17 cellular contexts compared by ENCODE assay signal in the genomic region with DNA sequence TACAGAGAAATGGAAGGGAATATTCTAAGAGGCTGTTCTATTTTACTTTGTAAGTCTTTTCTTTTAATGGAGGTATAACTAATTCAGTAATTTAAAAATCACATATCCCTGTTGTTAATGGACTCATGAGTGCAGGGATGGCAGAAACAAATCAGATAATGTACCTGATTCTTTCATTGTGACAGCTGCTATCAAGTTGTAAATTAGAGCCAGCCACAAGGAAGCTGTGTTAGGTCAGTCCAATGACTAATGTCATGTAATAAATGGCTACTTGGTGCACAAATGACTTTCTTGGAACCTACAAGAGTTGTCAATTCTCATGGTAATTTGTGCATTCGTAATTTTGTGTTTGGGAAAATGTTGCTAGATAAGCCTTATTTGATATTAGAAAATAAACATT.
A peak's percentile ranks its signal among the peaks of the same experiment; 100 is the strongest.
DNase-seq lines count a peak whose midpoint lies in the region; ATAC-seq, FAIRE-seq and TF ChIP-seq lines count a peak whose summit lies in the region.
"Had no signal": no experiment of that assay in that cellular context is flagged by ENCODE, and none has a peak within 500 bp of the region (broad histone marks: within the 10 kb centered on the region; RNA-seq: fewer than 3 reads in every experiment).

No MANE protein-coding gene starts in this region.

- H3K27ac Mint-ChIP-seq in osteocyte (ENCODE audit: unreplicated experiment), result peak overlapping the region; percentile 90
- H3K27ac Mint-ChIP-seq: CD14-positive monocyte; CD8-positive, alpha-beta T cell; HFFc6 had no signal

- peaks cover 76% of the 10 kb centered on the region for H3K4me1 ChIP-seq in A673 (ENCODE audit: insufficient read depth, low read length, poor library complexity, severe bottlenecking)
- peaks cover 14% of the 10 kb centered on the region for H3K4me1 ChIP-seq in endocrine pancreas (ENCODE audit: control insufficient read depth, insufficient read depth, low read length)
- no peaks in the 10 kb centered on the region for H3K4me1 ChIP-seq in upper lobe of left lung
- H3K4me1 ChIP-seq: A549 had no signal

- H3K27me3 ChIP-seq in A673 (replicated peaks; ENCODE audit: insufficient read depth, low read depth, low read length, poor library complexity) (no peaks in the 10 kb centered on the region), endocrine pancreas (ENCODE audit: control insufficient read depth, insufficient read depth, low read length) (no peaks in the 10 kb centered on the region), upper lobe of left lung (no peaks in the 10 kb centered on the region)

- peaks cover 48% of the 10 kb centered on the region for H3K4me1 Mint-ChIP-seq in osteocyte (ENCODE audit: unreplicated experiment)
- H3K4me1 Mint-ChIP-seq: CD14-positive monocyte had no signal

- H3K4me3 Mint-ChIP-seq in osteocyte (ENCODE audit: unreplicated experiment), result no peak overlapping the region
- H3K4me3 Mint-ChIP-seq: CD14-positive monocyte; CD8-positive, alpha-beta T cell; HFFc6 had no signal

- H3K9me3 ChIP-seq in A673 (ENCODE audit: low read depth, low read length, poor library complexity, severe bottlenecking), result no peaks in the 10 kb centered on the region
- no peaks in the 10 kb centered on the region for H3K9me3 ChIP-seq in endocrine pancreas (ENCODE audit: control insufficient read depth, low read length)
- no peaks in the 10 kb centered on the region for H3K9me3 ChIP-seq in upper lobe of left lung
- H3K9me3 ChIP-seq: A549, HAP-1 had no signal

- FAIRE-seq in GM19239 (lab: Jason Lieb, UNC), result no peak
- FAIRE-seq: A549, D721Med, H1 had no signal

- TF ChIP-seq POLR2A in upper lobe of left lung (IDR thresholded peaks at IDR 0.05), result no peak

- POLR2A ChIA-PET in A673 (lab: Charles Lee; ENCODE audit: low non-redundant PET), result no interaction called here
- POLR2A ChIA-PET in HEK293T (lab: Yijun Ruan, JAX), result no interaction called here

- H3K36me3 ChIP-seq in A673 (ENCODE audit: insufficient read depth, low read length, poor library complexity, severe bottlenecking) (no peaks in the 10 kb centered on the region), endocrine pancreas (ENCODE audit: control insufficient read depth, insufficient read depth, low read length) (no peaks in the 10 kb centered on the region), upper lobe of left lung (no peaks in the 10 kb centered on the region)
- H3K36me3 ChIP-seq: HAP-1 had no signal

- no peak overlapping the region for H3K4me3 ChIP-seq in A673 (ENCODE audit: low read depth, low read length, poor library complexity, severe bottlenecking)
- H3K4me3 ChIP-seq in endocrine pancreas (ENCODE audit: control insufficient read depth, insufficient read depth, low read length), result peak overlapping the region; percentile 16
- H3K4me3 ChIP-seq in upper lobe of left lung, result no peak overlapping the region
- H3K4me3 ChIP-seq: A549, HAP-1 had no signal

- no peaks in the 10 kb centered on the region for H3K9me3 Mint-ChIP-seq in osteocyte (ENCODE audit: unreplicated experiment)
- H3K9me3 Mint-ChIP-seq: CD8-positive, alpha-beta T cell; HFFc6 had no signal

- H3K27me3 Mint-ChIP-seq in osteocyte (ENCODE audit: unreplicated experiment), result no peaks in the 10 kb centered on the region

- CTCF ChIA-PET in A673 (lab: Charles Lee) (interaction anchor here (0.6 kb wide), 1 partner anchor 238 kb away, joined by 3 read pairs; no protein-coding TSS in a partner anchor), HEK293T (lab: Yijun Ruan, JAX) (no interaction called here)

- H3K9ac ChIP-seq in endocrine pancreas (ENCODE audit: control insufficient read depth, insufficient read depth, low read length), result no peak overlapping the region

- intact Hi-C loops in A673 (cut with micrococcal nuclease; ENCODE audit: unreplicated experiment), result loop anchor here (5.0 to 10.0 kb wide), 5 partner anchors 71 to 1461 kb away; no protein-coding TSS in a partner anchor

- TF ChIP-seq EP300 in upper lobe of left lung (IDR thresholded peaks at IDR 0.05), result no peak

- TF ChIP-seq CTCF in A673 (conservative IDR thresholded peaks at IDR 0.05; ENCODE audit: low read depth, low read length), result no peak
- no peak for TF ChIP-seq CTCF in osteocyte (IDR thresholded peaks at IDR 0.05)
- TF ChIP-seq CTCF in upper lobe of left lung (IDR thresholded peaks at IDR 0.05), result no peak

- 79 to 83% methylated on average over 1 of the region's 1 CpG for WGBS in upper lobe of left lung, 2 donors

- DNase-seq in A673 (ENCODE audit: low spot score), result peak; percentile 66
- no peak for DNase-seq in HEK293T (ENCODE audit: extremely low spot score)
- DNase-seq in osteocyte (ENCODE audit: extremely low spot score, unreplicated experiment), result no peak
- no peak for DNase-seq in upper lobe of left lung
- DNase-seq in GM19239 (ENCODE audit: insufficient read length, low spot score), result no peak
- DNase-seq: CD8-positive, alpha-beta T cell; COR-L47; DMS53; GF-D8; HFFc6 had no signal

- no peak for ATAC-seq in upper lobe of left lung (ENCODE audit: low FRiP score in 2 of 2)
- ATAC-seq in HG02970 (IDR thresholded peaks at IDR 0.05; ENCODE audit: low FRiP score, unreplicated experiment), result no peak
- ATAC-seq: A549; CD8-positive, alpha-beta T cell had no signal

- BruUV-seq in A673 (replicated peaks; lab: Mats Ljungman, UMichigan), result no TSS peak

- peaks cover 11% of the 10 kb centered on the region for H3K36me3 Mint-ChIP-seq in osteocyte (ENCODE audit: unreplicated experiment)
- H3K36me3 Mint-ChIP-seq: CD14-positive monocyte; CD8-positive, alpha-beta T cell had no signal

- H3K27ac ChIP-seq in A673 (ENCODE audit: low read depth, low read length, poor library complexity, severe bottlenecking) (peak overlapping the region; percentile 99), upper lobe of left lung (no peak overlapping the region)
- H3K27ac ChIP-seq: A549 had no signal

TF ChIP-seq in HEK293T, 16 proteins besides CTCF, POLR2A, EP300 and RAD21:
- TF ChIP-seq ARNT (IDR thresholded peaks at IDR 0.05) (no peak), SP1 (IDR thresholded peaks at IDR 0.05) (no peak)
- TF ChIP-seq, protein P1, sequence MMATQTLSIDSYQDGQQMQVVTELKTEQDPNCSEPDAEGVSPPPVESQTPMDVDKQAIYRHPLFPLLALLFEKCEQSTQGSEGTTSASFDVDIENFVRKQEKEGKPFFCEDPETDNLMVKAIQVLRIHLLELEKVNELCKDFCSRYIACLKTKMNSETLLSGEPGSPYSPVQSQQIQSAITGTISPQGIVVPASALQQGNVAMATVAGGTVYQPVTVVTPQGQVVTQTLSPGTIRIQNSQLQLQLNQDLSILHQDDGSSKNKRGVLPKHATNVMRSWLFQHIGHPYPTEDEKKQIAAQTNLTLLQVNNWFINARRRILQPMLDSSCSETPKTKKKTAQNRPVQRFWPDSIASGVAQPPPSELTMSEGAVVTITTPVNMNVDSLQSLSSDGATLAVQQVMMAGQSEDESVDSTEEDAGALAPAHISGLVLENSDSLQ (IDR thresholded peaks at IDR 0.05), result peak; percentile 26; the same call in 1 of the 2 replicates
